Comparison of ENCODE assay signal across 24 cellular contexts in the genomic region with DNA sequence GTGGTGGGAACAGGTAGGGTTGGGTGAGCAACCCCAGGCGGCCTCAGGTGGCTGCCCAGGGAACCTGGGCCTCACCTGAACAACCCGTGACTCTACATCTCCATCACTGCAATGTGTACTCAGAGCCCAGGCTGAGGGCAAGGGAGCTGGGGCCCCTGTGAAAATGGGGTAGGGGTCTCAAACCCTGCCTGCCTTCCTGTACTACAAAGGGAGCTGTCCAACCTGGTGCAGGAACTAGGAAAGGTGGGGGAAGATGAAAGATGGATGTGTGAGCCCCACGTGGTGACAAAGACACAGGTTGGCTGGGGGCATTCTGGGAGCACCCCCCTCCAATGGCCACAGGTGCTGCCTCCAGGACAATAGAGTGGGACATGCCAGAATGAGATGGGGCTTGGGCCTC.
"Had no signal": no experiment of that assay in that cellular context is flagged by ENCODE, and none has a peak within 500 bp of the region (broad histone marks: within the 10 kb centered on the region; RNA-seq: fewer than 3 reads in every experiment).

No MANE protein-coding gene starts in this region.

- H3K4me1 Mint-ChIP-seq: immature natural killer cell had no signal

- H3K27ac ChIP-seq: esophagus muscularis mucosa, foreskin keratinocyte, gastroesophageal sphincter, lower lobe of right lung, ovary, right lobe of liver, stomach, thoracic aorta, tibial nerve, upper lobe of left lung had no signal

- H3K27ac Mint-ChIP-seq: immature natural killer cell; naive thymus-derived CD8-positive, alpha-beta T cell; nephron progenitor cell; progenitor cell of endocrine pancreas; stimulated activated naive B cell treated with anti-CD40 and anti-IgM and Interleukin-4, amounts not matched to agents 10 μg/mL and 1 μg/mL and 100 μg/mL, for 72 hours had no signal

- H3K4me3 Mint-ChIP-seq: immature natural killer cell; naive thymus-derived CD8-positive, alpha-beta T cell; nephron progenitor cell had no signal

- H3K9me3 Mint-ChIP-seq: immature natural killer cell; naive thymus-derived CD8-positive, alpha-beta T cell; nephron progenitor cell; stimulated activated naive B cell treated with anti-CD40 and anti-IgM and Interleukin-4, amounts not matched to agents 10 μg/mL and 1 μg/mL and 100 μg/mL, for 72 hours had no signal

- DNase-seq: cerebellar nuclear complex; effector memory CD4-positive, alpha-beta T cell; foreskin keratinocyte; immature natural killer cell; islet precursor cell; kidney glomerular epithelial cell; left ventricle myocardium superior; lower lobe of right lung; naive thymus-derived CD8-positive, alpha-beta T cell; nephron progenitor cell; occipital lobe; ovary; right lobe of liver; small intestine; stimulated activated CD4-positive, alpha-beta T cell treated with anti-CD3 and anti-CD28 coated beads, Interleukin-15, amount 100 ng/mL, for 24 hours; stimulated activated CD4-positive, alpha-beta T cell treated with anti-CD3 and anti-CD28 coated beads, Interleukin-2, amount 100 ng/mL, for 48 hours; stimulated activated naive B cell treated with anti-CD40 and anti-IgM and Interleukin-4, amounts not matched to agents 10 μg/mL and 1 μg/mL and 100 μg/mL, for 72 hours; stomach had no signal

- H3K36me3 Mint-ChIP-seq: immature natural killer cell; naive thymus-derived CD8-positive, alpha-beta T cell; stimulated activated naive B cell treated with anti-CD40 and anti-IgM and Interleukin-4, amounts not matched to agents 10 μg/mL and 1 μg/mL and 100 μg/mL, for 72 hours had no signal

- H3K27me3 Mint-ChIP-seq: progenitor cell of endocrine pancreas had no signal

- H3K4me3 ChIP-seq: esophagus muscularis mucosa, gastroesophageal sphincter, lower lobe of right lung, ovary, right lobe of liver, stomach, tibial nerve, upper lobe of left lung had no signal

- H3K36me3 ChIP-seq: esophagus muscularis mucosa, gastroesophageal sphincter, lower lobe of right lung, ovary, right lobe of liver, stomach, thoracic aorta, tibial nerve, upper lobe of left lung had no signal

- H3K4me1 ChIP-seq: esophagus muscularis mucosa, foreskin keratinocyte, gastroesophageal sphincter, lower lobe of right lung had no signal

- H3K27me3 ChIP-seq: ovary, tibial nerve, upper lobe of left lung had no signal

- ATAC-seq: gastroesophageal sphincter; left ventricle myocardium superior; naive thymus-derived CD8-positive, alpha-beta T cell; right lobe of liver; stimulated activated naive B cell treated with anti-CD40 and anti-IgM and Interleukin-4, amounts not matched to agents 10 μg/mL and 1 μg/mL and 100 μg/mL, for 72 hours had no signal

- H3K9me3 ChIP-seq: esophagus muscularis mucosa, lower lobe of right lung, ovary, right lobe of liver, stomach, thoracic aorta, tibial nerve, upper lobe of left lung had no signal
